26 cellular contexts compared by ENCODE assay signal in genomic region chr9:124725068-124725452, GRCh38. TPM values are rescaled to one million over a fixed set of nuclear protein-coding genes. Genes with fewer than 3 reads are reported as not detected.
DNase-seq lines count a peak whose midpoint lies in the region; ATAC-seq and TF ChIP-seq lines count a peak whose summit lies in the region.
"Had no signal": no experiment of that assay in that cellular context is flagged by ENCODE, and none has a peak within 500 bp of the region (broad histone marks: within the 10 kb centered on the region; RNA-seq: fewer than 3 reads in every experiment).

No MANE protein-coding gene starts in this region.

- no peak overlapping the region for H2AFZ ChIP-seq in hepatocyte

- TF ChIP-seq CTCF in cardiac muscle cell (IDR thresholded peaks at IDR 0.05; ENCODE audit: low read depth, low read length) = no peak
- no peak for TF ChIP-seq CTCF in right atrium auricular region (IDR thresholded peaks at IDR 0.05)
- no peak for TF ChIP-seq CTCF in hepatocyte (IDR thresholded peaks at IDR 0.05; ENCODE audit: poor library complexity)
- no peak for TF ChIP-seq CTCF in nephron (IDR thresholded peaks at IDR 0.05; ENCODE audit: unreplicated experiment in 3 of 3)
- no peak for TF ChIP-seq CTCF in WTC11 (IDR thresholded peaks at IDR 0.05)

- H3K4me1 ChIP-seq in cardiac muscle cell (ENCODE audit: low read depth) (peaks cover 23% of the 10 kb centered on the region), right atrium auricular region (peaks cover 0 to 22% of the 10 kb centered on the region in 2 donors), hepatocyte (ENCODE audit: insufficient read depth) (peaks cover 26% of the 10 kb centered on the region)
- H3K4me1 ChIP-seq: tibial artery had no signal

- H3K27me3 ChIP-seq in cardiac muscle cell (no peaks in the 10 kb centered on the region), right atrium auricular region (no peaks in the 10 kb centered on the region), hepatocyte (no peaks in the 10 kb centered on the region)
- H3K27me3 ChIP-seq: brain microvascular endothelial cell, tibial artery had no signal

- H3K9me3 Mint-ChIP-seq in nephron (no peaks in the 10 kb centered on the region), WTC11 (no peaks in the 10 kb centered on the region)
- H3K9me3 Mint-ChIP-seq: activated CD4-positive, alpha-beta memory T cell treated with anti-CD3 and anti-CD28 coated beads, Interleukin-2, amount 10 ng/mL, durations not matched to agents 7 days and 5 days; activated naive CD8-positive, alpha-beta T cell treated with anti-CD3 and anti-CD28 coated beads, Interleukin-2, amount 50 U/mL, for 24 hours; neural crest cell had no signal

- peak overlapping the region in 1 of 3 experiments; percentile 5 for H3K4me3 Mint-ChIP-seq in nephron
- H3K4me3 Mint-ChIP-seq in WTC11 = no peak overlapping the region
- H3K4me3 Mint-ChIP-seq: activated CD4-positive, alpha-beta memory T cell treated with anti-CD3 and anti-CD28 coated beads, Interleukin-2, amount 10 ng/mL, durations not matched to agents 7 days and 5 days; activated naive CD8-positive, alpha-beta T cell treated with anti-CD3 and anti-CD28 coated beads, Interleukin-2, amount 50 U/mL, for 24 hours; B cell; neural crest cell had no signal

- H3K79me2 ChIP-seq in hepatocyte = peaks cover 5% of the 10 kb centered on the region

- no peak for ATAC-seq in WTC11
- ATAC-seq: A549; activated naive CD8-positive, alpha-beta T cell treated with anti-CD3 and anti-CD28 coated beads, Interleukin-2, amount 50 U/mL, for 24 hours; GM12878; stimulated activated naive CD8-positive, alpha-beta T cell treated with anti-CD3 and anti-CD28 coated beads, Interleukin-15, Interleukin-2, amounts not matched to agents 100 U/mL and 50 U/mL, for 24 hours had no signal

- DNase-seq in cardiac muscle cell (ENCODE audit: low read depth in 1 of 2, low spot score in 1 of 2) (no peak), right atrium auricular region (ENCODE audit: low spot score) (no peak), hepatocyte (ENCODE audit: low spot score) (no peak), 8988T (no peak), WTC11 (ENCODE audit: low spot score) (no peak), NK-92 (lab: John Stamatoyannopoulos, UW; ENCODE audit: unreplicated experiment) (no peak), cerebellum (ENCODE audit: low spot score) (no peak)
- DNase-seq: activated CD4-positive, alpha-beta memory T cell treated with anti-CD3 and anti-CD28 coated beads, Interleukin-2, amount 10 ng/mL, durations not matched to agents 7 days and 5 days; activated CD4-positive, CD25-positive, alpha-beta regulatory T cell; activated effector memory CD4-positive, alpha-beta T cell treated with Interleukin-2 at 50 U/mL for 16 hours; activated naive CD8-positive, alpha-beta T cell treated with anti-CD3 and anti-CD28 coated beads, Interleukin-2, amount 50 U/mL, for 24 hours; brain microvascular endothelial cell; cortex of kidney; DMS79 treated with DMSO at 0.1 percent for 48 hours; Karpas-422; NCI-H1092 treated with DMSO at 0.1 percent for 48 hours; NCI-H1930; NCI-H510A; stimulated activated CD4-positive, alpha-beta T cell treated with anti-CD3 and anti-CD28 coated beads, Interleukin-4, amount 100 ng/mL, for 24 hours; stimulated activated naive CD8-positive, alpha-beta T cell treated with anti-CD3 and anti-CD28 coated beads, Interleukin-15, Interleukin-2, amounts not matched to agents 100 U/mL and 50 U/mL, for 24 hours; tibial artery had no signal

- POLR2A ChIA-PET in WTC11 (lab: Charles Lee) = interaction anchor here (0.7 kb wide), 1 partner anchor 40 kb away, joined by 4 read pairs; no protein-coding TSS in a partner anchor

- H3K9me3 ChIP-seq in cardiac muscle cell (ENCODE audit: low read depth) = no peaks in the 10 kb centered on the region
- H3K9me3 ChIP-seq in right atrium auricular region = no peaks in the 10 kb centered on the region
- H3K9me3 ChIP-seq in hepatocyte (ENCODE audit: low read depth) = no peaks in the 10 kb centered on the region
- H3K9me3 ChIP-seq: A549, tibial artery had no signal

- no peaks in the 10 kb centered on the region for H3K9me2 ChIP-seq in hepatocyte (replicated peaks; ENCODE audit: insufficient read depth)

- H3K27me3 Mint-ChIP-seq in nephron (ENCODE audit: low read depth) (no peaks in the 10 kb centered on the region), WTC11 (ENCODE audit: low read depth) (no peaks in the 10 kb centered on the region)
- H3K27me3 Mint-ChIP-seq: B cell had no signal

- no peaks in the 10 kb centered on the region for H4K20me1 ChIP-seq in hepatocyte (ENCODE audit: insufficient read depth, poor library complexity, severe bottlenecking)

- H3K4me3 ChIP-seq in cardiac muscle cell = no peak overlapping the region
- no peak overlapping the region for H3K4me3 ChIP-seq in right atrium auricular region
- no peak overlapping the region for H3K4me3 ChIP-seq in hepatocyte
- H3K4me3 ChIP-seq: A549, GM12878, tibial artery had no signal

- CTCF ChIA-PET in WTC11 (lab: Charles Lee) = interaction anchor here (1.3 kb wide), 1 partner anchor 219 kb away, joined by 5 read pairs; no protein-coding TSS in a partner anchor

- H3K36me3 ChIP-seq in cardiac muscle cell = no peaks in the 10 kb centered on the region
- no peaks in the 10 kb centered on the region for H3K36me3 ChIP-seq in right atrium auricular region
- no peaks in the 10 kb centered on the region for H3K36me3 ChIP-seq in hepatocyte (replicated peaks; ENCODE audit: insufficient read depth, low read depth)
- H3K36me3 ChIP-seq: brain microvascular endothelial cell, tibial artery had no signal

- H3K4me2 ChIP-seq in hepatocyte = peak overlapping the region; percentile 60
- H3K4me2 ChIP-seq: A549 had no signal

- H3K27ac ChIP-seq in cardiac muscle cell (peak overlapping the region; percentile 40), right atrium auricular region (no peak overlapping the region), hepatocyte (peak overlapping the region; percentile 28)
- H3K27ac ChIP-seq: A549, brain microvascular endothelial cell, tibial artery had no signal

- H3K36me3 Mint-ChIP-seq in nephron (ENCODE audit: low read depth) = peaks cover 8% of the 10 kb centered on the region
- peaks cover 6% of the 10 kb centered on the region; the same call in 1 of the 2 replicates for H3K36me3 Mint-ChIP-seq in WTC11

- WGBS in hepatocyte (ENCODE audit: low lambda C conversion rate, missing lambda C conversion rate) = 41% methylated on average over 5 of the region's 5 CpGs

- H3K27ac Mint-ChIP-seq in nephron (peak overlapping the region; percentile 65 to 89 (median 89)), WTC11 (no peak overlapping the region; the same call in 1 of the 2 replicates)
- H3K27ac Mint-ChIP-seq: activated CD4-positive, alpha-beta memory T cell treated with anti-CD3 and anti-CD28 coated beads, Interleukin-2, amount 10 ng/mL, durations not matched to agents 7 days and 5 days; activated naive CD8-positive, alpha-beta T cell treated with anti-CD3 and anti-CD28 coated beads, Interleukin-2, amount 50 U/mL, for 24 hours; B cell had no signal

- peaks cover 56% of the 10 kb centered on the region for H3K4me1 Mint-ChIP-seq in nephron
- H3K4me1 Mint-ChIP-seq in WTC11 = peaks cover 47% of the 10 kb centered on the region
- H3K4me1 Mint-ChIP-seq: activated CD4-positive, alpha-beta memory T cell treated with anti-CD3 and anti-CD28 coated beads, Interleukin-2, amount 10 ng/mL, durations not matched to agents 7 days and 5 days; B cell had no signal

TF ChIP-seq in WTC11, 78 proteins besides CTCF, POLR2A, EP300 and RAD21:
- TF ChIP-seq NFYB (CRISPR knock-in tag; conservative IDR thresholded peaks at IDR 0.05; ENCODE audit: low read depth) (no peak), ZNF121 (CRISPR knock-in tag; IDR thresholded peaks at IDR 0.05) (no peak), ZNF219 (CRISPR knock-in tag; IDR thresholded peaks at IDR 0.05; ENCODE audit: borderline replicate concordance) (no peak), HMGXB4 (CRISPR knock-in tag; IDR thresholded peaks at IDR 0.05) (no peak), GABPB1 (CRISPR knock-in tag; IDR thresholded peaks at IDR 0.05) (no peak), MYBL2 (CRISPR knock-in tag; IDR thresholded peaks at IDR 0.05) (no peak)

RNA-seq across cellular contexts. Expression of gene NR6A1, which starts 46.1 kb away (rescaled TPM):
- total RNA-seq in cardiac muscle cell (12.8 and 19.8 TPM in 2 replicates), right atrium auricular region (1 to 10 TPM; 1.9 to 2.6 TPM), hepatocyte (4.0 and 4.5 TPM in 2 replicates), WTC11 (2021) (164 to 222 TPM (median 218 TPM) in 3 replicates), cerebellum (2.9 TPM)
- polyA plus RNA-seq in cardiac muscle cell (3.2 and 5.8 TPM in 2 replicates), hepatocyte (1.2 and 3.0 TPM in 2 replicates)

RNA-seq across cellular contexts. Expression of gene OLFML2A, which starts 51.9 kb away (rescaled TPM):
- total RNA-seq in cardiac muscle cell (4.7 and 10.7 TPM in 2 replicates), right atrium auricular region (10 to 100 TPM; 41.2 to 53.2 TPM), hepatocyte (2.6 and 3.4 TPM in 2 replicates), WTC11 (2021) (6.7 to 11.6 TPM (median 11.2 TPM) in 3 replicates), cerebellum (5.4 TPM)
- polyA plus RNA-seq in cardiac muscle cell (2.6 and 3.4 TPM in 2 replicates), hepatocyte (1.2 and 2.2 TPM in 2 replicates)
- total RNA-seq: activated CD4-positive, alpha-beta memory T cell treated with anti-CD3 and anti-CD28 coated beads, Interleukin-2, amount 10 ng/mL, durations not matched to agents 7 days and 5 days had no signal

Comparison
In these comparisons a context has a peak if more than half of its experiments do, and no peak if none do; other contexts are left out.
1. H3K27ac ChIP-seq: peak in cardiac muscle cell (single experiment) and hepatocyte (single experiment); none in right atrium auricular region (0 of 2).